In genomic region chr16:84600343-84601229, GRCh38 we compare ENCODE assay signal across 1 cellular context.
TF ChIP-seq lines count a peak whose summit lies in the region.

No MANE protein-coding gene starts in this region.

TF ChIP-seq in GM23338, 12 proteins besides CTCF, POLR2A, EP300 and RAD21 (continued from another document):
- TF ChIP-seq ETS1 (IDR thresholded peaks at IDR 0.05), result no peak
- TF ChIP-seq JUNB (IDR thresholded peaks at IDR 0.05; ENCODE audit: unreplicated experiment), result no peak
- no peak for TF ChIP-seq POLR2AphosphoS5 (IDR thresholded peaks at IDR 0.05; ENCODE audit: low read depth)
- TF ChIP-seq CREB1 (CRISPR knock-in tag; IDR thresholded peaks at IDR 0.05; ENCODE audit: low read depth), result no peak
- no peak for TF ChIP-seq EZH2phosphoT487 (IDR thresholded peaks at IDR 0.05; ENCODE audit: unreplicated experiment)
- TF ChIP-seq NANOG (IDR thresholded peaks at IDR 0.05; ENCODE audit: borderline replicate concordance), result no peak
